19 cellular contexts compared by ENCODE assay signal in the genomic region with DNA sequence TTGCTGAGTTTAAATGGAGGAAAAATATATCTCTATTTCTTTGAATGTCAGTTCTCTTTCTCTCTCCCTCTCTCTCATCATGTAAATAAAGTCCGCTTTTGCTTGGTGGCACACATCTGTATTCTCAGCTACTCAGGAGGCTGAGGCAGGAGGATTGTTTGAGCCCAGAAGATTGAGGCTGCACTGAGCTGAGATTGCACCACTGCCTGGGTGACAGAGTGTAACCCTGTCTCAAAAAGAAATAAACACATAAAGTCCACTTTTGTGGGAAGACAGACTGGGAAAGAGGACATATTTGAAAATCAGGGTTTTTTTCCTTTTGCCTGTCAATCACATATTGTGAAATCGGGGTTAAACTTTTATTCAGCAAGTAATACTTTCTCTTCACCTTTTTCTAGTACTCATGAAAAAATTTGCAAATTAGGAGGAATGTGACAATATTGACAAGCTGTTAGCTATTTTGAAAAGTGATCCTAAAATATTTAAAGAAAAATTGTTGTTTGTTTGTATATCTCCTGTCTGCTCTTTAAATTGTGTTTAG. TPM values are rescaled to one million over a fixed set of nuclear protein-coding genes. Genes with fewer than 3 reads are reported as not detected.
DNase-seq lines count a peak whose midpoint lies in the region; ATAC-seq, FAIRE-seq and TF ChIP-seq lines count a peak whose summit lies in the region.
"Had no signal": no experiment of that assay in that cellular context is flagged by ENCODE, and none has a peak within 500 bp of the region (broad histone marks: within the 10 kb centered on the region; RNA-seq: fewer than 3 reads in every experiment).

No MANE protein-coding gene starts in this region.

- H3K27ac Mint-ChIP-seq in osteocyte (ENCODE audit: unreplicated experiment) (peak overlapping the region; percentile 94), neural progenitor cell (no peak overlapping the region)
- H3K27ac Mint-ChIP-seq: activated CD4-positive, alpha-beta memory T cell treated with anti-CD3 and anti-CD28 coated beads for 36 hours; T-helper 2 cell treated with Interferon-gamma antibody and Interleukin-4, amounts not matched to agents 5 μg/mL and 100 μg/mL, for 36 hours had no signal

- no peak for TF ChIP-seq EP300 in A549 (IDR thresholded peaks at IDR 0.05)

- no peak overlapping the region for H3K4me3 Mint-ChIP-seq in osteocyte (ENCODE audit: unreplicated experiment)
- H3K4me3 Mint-ChIP-seq in neural progenitor cell = no peak overlapping the region
- H3K4me3 Mint-ChIP-seq: activated CD4-positive, alpha-beta memory T cell treated with anti-CD3 and anti-CD28 coated beads for 36 hours; T-helper 2 cell treated with Interferon-gamma antibody and Interleukin-4, amounts not matched to agents 5 μg/mL and 100 μg/mL, for 36 hours had no signal

- peaks cover 50% of the 10 kb centered on the region for H3K4me1 ChIP-seq in A549
- H3K4me1 ChIP-seq in PC-3 (ENCODE audit: insufficient read depth, low read length) = peaks cover 27% of the 10 kb centered on the region
- peaks cover 15% of the 10 kb centered on the region for H3K4me1 ChIP-seq in endothelial cell of umbilical vein (ENCODE audit: control insufficient read depth, extremely low read depth, insufficient read depth, low read length)
- H3K4me1 ChIP-seq in neural progenitor cell = no peaks in the 10 kb centered on the region

- H3K27me3 ChIP-seq in PC-3 (ENCODE audit: low read length) = no peaks in the 10 kb centered on the region
- no peaks in the 10 kb centered on the region for H3K27me3 ChIP-seq in endothelial cell of umbilical vein (ENCODE audit: control insufficient read depth in 2 of 2, insufficient read depth in 2 of 2, low read length in 2 of 2)
- no peaks in the 10 kb centered on the region for H3K27me3 ChIP-seq in neural progenitor cell

- H3K9me2 ChIP-seq in PC-3 (replicated peaks; ENCODE audit: low read length) = no peaks in the 10 kb centered on the region

- no peak overlapping the region for H2AFZ ChIP-seq in PC-3 (ENCODE audit: low read length)
- no peak overlapping the region for H2AFZ ChIP-seq in endothelial cell of umbilical vein (ENCODE audit: low read depth, low read length)
- H2AFZ ChIP-seq in neural progenitor cell (replicated peaks) = no peak overlapping the region

- WGBS in A549 (ENCODE audit: missing lambda C conversion rate) = 87% methylated on average over 2 of the region's 2 CpGs

- H3K27me3 Mint-ChIP-seq in osteocyte (ENCODE audit: unreplicated experiment) (no peaks in the 10 kb centered on the region), neural progenitor cell (ENCODE audit: insufficient read depth, low read depth) (no peaks in the 10 kb centered on the region)
- H3K27me3 Mint-ChIP-seq: activated CD4-positive, alpha-beta memory T cell treated with anti-CD3 and anti-CD28 coated beads for 36 hours had no signal

- intact Hi-C loops in PC-3 (cut with micrococcal nuclease) (no loop called here), endothelial cell of umbilical vein (cut with micrococcal nuclease) (no loop called here)

- peaks cover 94% of the 10 kb centered on the region for H3K79me2 ChIP-seq in PC-3 (ENCODE audit: low read length)
- H3K79me2 ChIP-seq in endothelial cell of umbilical vein (ENCODE audit: control insufficient read depth, insufficient read depth, low read length) = peaks cover 91% of the 10 kb centered on the region
- H3K79me2 ChIP-seq in neural progenitor cell (ENCODE audit: low read depth) = peaks cover 60% of the 10 kb centered on the region

- H3K9me1 ChIP-seq in endothelial cell of umbilical vein (replicated peaks; ENCODE audit: control insufficient read depth, extremely low read depth, insufficient read depth, low read length) = no peaks in the 10 kb centered on the region

- H3K4me2 ChIP-seq in A549 (no peak overlapping the region), PC-3 (ENCODE audit: low read length) (no peak overlapping the region), endothelial cell of umbilical vein (ENCODE audit: insufficient read depth, low read length) (no peak overlapping the region), neural progenitor cell (no peak overlapping the region)
- H3K4me2 ChIP-seq: KMS-11 had no signal

- dilution Hi-C loops in endothelial cell of umbilical vein (cut with MboI; ENCODE audit: extremely low pct_ligation_motif_present, low sequenced_read_pairs) = no loop called here

- POLR2A ChIA-PET in A549 (lab: Yijun Ruan, JAX) = no interaction called here
- POLR2A ChIA-PET in PC-3 (lab: Charles Lee; ENCODE audit: unreplicated experiment) = interaction anchor here (0.7 kb wide), 1 partner anchor 13 kb away, joined by 3 read pairs; no protein-coding TSS in a partner anchor
- POLR2A ChIA-PET in endothelial cell of umbilical vein (lab: Charles Lee) = interaction anchor here (1.1 kb wide), 1 partner anchor 12 kb away, joined by 4 read pairs; no protein-coding TSS in a partner anchor

- no peak for TF ChIP-seq RAD21 in A549 (conservative IDR thresholded peaks at IDR 0.05 in 1 of 2, IDR thresholded peaks at IDR 0.05 in 1 of 2)

- BruUV-seq in PC-3 (replicated peaks; lab: Mats Ljungman, UMichigan) (TSS peak; percentile 31), endothelial cell of umbilical vein (replicated peaks; lab: Mats Ljungman, UMichigan) (no TSS peak)

- no peaks in the 10 kb centered on the region for H3K9me3 ChIP-seq in A549
- H3K9me3 ChIP-seq in PC-3 (ENCODE audit: low read length) = no peaks in the 10 kb centered on the region
- H3K9me3 ChIP-seq in endothelial cell of umbilical vein (replicated peaks; ENCODE audit: control insufficient read depth, insufficient read depth, low read length) = no peaks in the 10 kb centered on the region
- H3K9me3 ChIP-seq in neural progenitor cell (ENCODE audit: low read depth) = no peaks in the 10 kb centered on the region

- ATAC-seq in A549 = no peak
- no peak for ATAC-seq in PC-3
- ATAC-seq in GM19328 (IDR thresholded peaks at IDR 0.05; ENCODE audit: unreplicated experiment) = no peak

- H3K36me3 ChIP-seq in PC-3 (ENCODE audit: low read depth, low read length) (peaks cover 20% of the 10 kb centered on the region; the same call in 1 of the 2 replicates), endothelial cell of umbilical vein (ENCODE audit: control insufficient read depth in 2 of 2, extremely low read depth in 1 of 2, insufficient read depth in 2 of 2, low read length in 2 of 2) (no peaks in the 10 kb centered on the region), neural progenitor cell (no peaks in the 10 kb centered on the region)
- H3K36me3 ChIP-seq: WERI-Rb-1 had no signal

- TF ChIP-seq POLR2A in A549 (IDR thresholded peaks at IDR 0.05; ENCODE audit: low read length) (no peak), endothelial cell of umbilical vein (IDR thresholded peaks at IDR 0.05; ENCODE audit: low read depth, low read length) (no peak)

- H3K9ac ChIP-seq in PC-3 (ENCODE audit: low read length) = peak overlapping the region; percentile 24
- no peak overlapping the region for H3K9ac ChIP-seq in endothelial cell of umbilical vein (replicated peaks; ENCODE audit: extremely low read depth, insufficient read depth, low read length)
- H3K9ac ChIP-seq in neural progenitor cell = no peak overlapping the region
- H3K9ac ChIP-seq: KMS-11 had no signal

- no peaks in the 10 kb centered on the region for H4K20me1 ChIP-seq in PC-3 (ENCODE audit: low read length)
- no peaks in the 10 kb centered on the region for H4K20me1 ChIP-seq in endothelial cell of umbilical vein (replicated peaks; ENCODE audit: control insufficient read depth, extremely low read depth, insufficient read depth, low read length)
- no peaks in the 10 kb centered on the region for H4K20me1 ChIP-seq in neural progenitor cell (ENCODE audit: low read depth)

- H3F3A ChIP-seq in PC-3 (ENCODE audit: low read length, unreplicated experiment) = peaks cover 3% of the 10 kb centered on the region
- no peaks in the 10 kb centered on the region for H3F3A ChIP-seq in neural progenitor cell (ENCODE audit: low read depth)

- FAIRE-seq in A549 (lab: Jason Lieb, UNC) (no peak), endothelial cell of umbilical vein (lab: Jason Lieb, UNC) (peak; percentile 72)

- no peak overlapping the region for H3K4me3 ChIP-seq in A549
- H3K4me3 ChIP-seq in PC-3 (ENCODE audit: low read length) = no peak overlapping the region
- H3K4me3 ChIP-seq in endothelial cell of umbilical vein (replicated peaks in 1 of 3; ENCODE audit: insufficient read depth in 1 of 3, low read depth in 1 of 3, low read length in 3 of 3) = no peak overlapping the region
- H3K4me3 ChIP-seq in neural progenitor cell = no peak overlapping the region

- H3K36me3 Mint-ChIP-seq in osteocyte (ENCODE audit: unreplicated experiment) = peaks cover 54% of the 10 kb centered on the region
- H3K36me3 Mint-ChIP-seq in neural progenitor cell = peaks cover 7% of the 10 kb centered on the region
- H3K36me3 Mint-ChIP-seq: activated CD4-positive, alpha-beta memory T cell treated with anti-CD3 and anti-CD28 coated beads for 36 hours had no signal

- DNase-seq in A549 (ENCODE audit: low read depth in 1 of 2, low spot score in 1 of 2) (no peak), PC-3 (no peak), endothelial cell of umbilical vein (ENCODE audit: low read depth, low spot score) (no peak), osteocyte (ENCODE audit: extremely low spot score, unreplicated experiment) (no peak), DMS79 (lab: John Stamatoyannopoulos, UW) (no peak), NCI-H1436 (lab: John Stamatoyannopoulos, UW) (no peak), neural progenitor cell (ENCODE audit: low spot score) (no peak)
- DNase-seq: activated CD4-positive, alpha-beta memory T cell treated with anti-CD3 and anti-CD28 coated beads for 36 hours; amygdala; cerebellar nuclear complex; effector memory CD4-positive, alpha-beta T cell; glutamatergic neuron; NCI-H2081; NCI-H446; stimulated activated CD8-positive, alpha-beta memory T cell treated with anti-CD3 and anti-CD28 coated beads, Interleukin-4, amount 100 ng/mL, for 48 hours; WERI-Rb-1 had no signal

- CTCF ChIA-PET in A549 (lab: Yijun Ruan, JAX) = interaction anchor here (1.1 kb wide), 1 partner anchor 12 kb away, joined by 3 read pairs; no protein-coding TSS in a partner anchor
- CTCF ChIA-PET in PC-3 (lab: Charles Lee) = interaction anchor here (0.6 kb wide), 1 partner anchor 91 kb away, joined by 3 read pairs; no protein-coding TSS in a partner anchor
- CTCF ChIA-PET in endothelial cell of umbilical vein (lab: Charles Lee) = no interaction called here

- H3K9me3 Mint-ChIP-seq in osteocyte (ENCODE audit: unreplicated experiment) (no peaks in the 10 kb centered on the region), neural progenitor cell (no peaks in the 10 kb centered on the region)
- H3K9me3 Mint-ChIP-seq: activated CD4-positive, alpha-beta memory T cell treated with anti-CD3 and anti-CD28 coated beads for 36 hours; T-helper 2 cell treated with Interferon-gamma antibody and Interleukin-4, amounts not matched to agents 5 μg/mL and 100 μg/mL, for 36 hours had no signal

- H3K4me1 Mint-ChIP-seq in osteocyte (ENCODE audit: unreplicated experiment) (peaks cover 77% of the 10 kb centered on the region), neural progenitor cell (peaks cover 14% of the 10 kb centered on the region)

- no peak for TF ChIP-seq CTCF in A549 (IDR thresholded peaks at IDR 0.05)
- TF ChIP-seq CTCF in PC-3 (conservative IDR thresholded peaks at IDR 0.05; ENCODE audit: low read depth, low read length) = no peak
- TF ChIP-seq CTCF in endothelial cell of umbilical vein (IDR thresholded peaks at IDR 0.05; ENCODE audit: extremely low read depth in 1 of 2, insufficient read depth in 1 of 2, low read depth in 1 of 2, low read length in 2 of 2) = no peak
- TF ChIP-seq CTCF in osteocyte (IDR thresholded peaks at IDR 0.05) = no peak
- no peak for TF ChIP-seq CTCF in neural progenitor cell (IDR thresholded peaks at IDR 0.05)

- H3K27ac ChIP-seq in A549 (no peak overlapping the region), PC-3 (ENCODE audit: low read length) (peak overlapping the region; percentile 68), endothelial cell of umbilical vein (ENCODE audit: insufficient read depth, low read depth, low read length) (no peak overlapping the region), neural progenitor cell (no peak overlapping the region)
- H3K27ac ChIP-seq: KMS-11, WERI-Rb-1 had no signal

RNA-seq across cellular contexts. Expression of a gene that starts 42.6 kb away (rescaled TPM):
- polyA plus RNA-seq in A549 (2011; rRNA removed) = 411 and 437 TPM in 2 replicates
- 92.7 and 94.3 TPM in 2 replicates for polyA plus RNA-seq in A549 (2012; cell fraction: cytosol; rRNA removed)
- 44.4 and 70.5 TPM in 2 replicates for polyA plus RNA-seq in A549 (2012; cell fraction: nucleus; rRNA removed)
- polyA plus RNA-seq in A549 (2017; fragmentation: RNase III; extraction: RNeasy Plus Mini Kit Qiagen cat#74134 plus additional on column Dnase treatment) = 303 to 305 TPM (median 303 TPM) in 3 replicates
- polyA minus RNA-seq in A549 (2011; rRNA and poly(A)+ RNA removed) = 75.5 and 78.3 TPM in 2 replicates
- 248 and 267 TPM in 2 replicates for total RNA-seq in PC-3 (2014; rRNA removed)
- total RNA-seq in endothelial cell of umbilical vein = 305 and 329 TPM in 2 replicates
- polyA plus RNA-seq in endothelial cell of umbilical vein = 85.0 and 120 TPM in 2 replicates
- polyA plus RNA-seq in endothelial cell of umbilical vein (2011; cell fraction: cytosol; rRNA removed) = 172 and 187 TPM in 2 replicates
- 156 and 211 TPM in 2 replicates for polyA plus RNA-seq in endothelial cell of umbilical vein (2011; cell fraction: nucleus; rRNA removed)
- 277 and 383 TPM in 2 replicates for polyA plus RNA-seq in endothelial cell of umbilical vein (2012)
- polyA minus RNA-seq in endothelial cell of umbilical vein = 147 and 150 TPM in 2 replicates
- polyA minus RNA-seq in endothelial cell of umbilical vein (2011; cell fraction: cytosol; rRNA and poly(A)+ RNA removed) = 63.9 TPM
- polyA minus RNA-seq in endothelial cell of umbilical vein (2011; cell fraction: nucleus; rRNA and poly(A)+ RNA removed) = 76.7 and 125 TPM in 2 replicates
- 530 and 547 TPM in 2 replicates for total RNA-seq in osteocyte
- 138 and 222 TPM in 2 replicates for total RNA-seq in neural progenitor cell (ENCODE audit: low replicate concordance)
